1 cellular context compared by ENCODE assay signal in the genomic region with DNA sequence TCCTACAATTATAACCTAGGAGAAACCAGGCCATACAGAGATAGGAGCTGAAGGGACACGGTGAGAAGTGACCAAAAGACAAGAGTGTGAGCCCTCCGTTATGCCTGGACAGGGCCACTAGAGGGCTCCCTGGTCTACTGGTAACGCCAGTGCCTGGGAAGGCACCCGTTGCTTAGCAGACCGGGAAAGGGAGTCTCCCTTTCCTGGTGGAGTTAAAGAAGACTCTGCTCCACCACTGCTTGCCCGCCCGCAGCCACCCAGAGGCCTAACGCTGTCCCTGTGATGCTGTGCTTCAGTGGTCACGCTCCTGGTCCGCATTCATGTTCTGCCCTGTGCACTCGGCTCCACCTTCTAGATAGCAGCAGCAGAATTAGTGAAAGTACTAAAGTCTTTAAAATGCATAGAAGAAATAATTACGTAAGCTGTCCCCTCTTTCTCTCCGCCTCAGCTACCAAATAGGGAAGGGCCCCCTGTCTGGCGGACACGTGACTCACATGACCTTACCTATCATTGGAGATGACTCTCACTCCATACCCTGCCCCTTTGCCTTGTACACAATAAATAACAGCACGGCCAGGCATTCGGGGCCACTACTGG.
TF ChIP-seq lines count a peak whose summit lies in the region.

No MANE protein-coding gene starts in this region.

TF ChIP-seq in HepG2, 621 proteins besides CTCF, POLR2A, EP300 and RAD21 (continued from another document):
- TF ChIP-seq, protein P1, sequence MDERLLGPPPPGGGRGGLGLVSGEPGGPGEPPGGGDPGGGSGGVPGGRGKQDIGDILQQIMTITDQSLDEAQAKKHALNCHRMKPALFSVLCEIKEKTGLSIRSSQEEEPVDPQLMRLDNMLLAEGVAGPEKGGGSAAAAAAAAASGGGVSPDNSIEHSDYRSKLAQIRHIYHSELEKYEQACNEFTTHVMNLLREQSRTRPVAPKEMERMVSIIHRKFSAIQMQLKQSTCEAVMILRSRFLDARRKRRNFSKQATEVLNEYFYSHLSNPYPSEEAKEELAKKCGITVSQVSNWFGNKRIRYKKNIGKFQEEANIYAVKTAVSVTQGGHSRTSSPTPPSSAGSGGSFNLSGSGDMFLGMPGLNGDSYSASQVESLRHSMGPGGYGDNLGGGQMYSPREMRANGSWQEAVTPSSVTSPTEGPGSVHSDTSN (CRISPR knock-in tag; IDR thresholded peaks at IDR 0.05): no peak
- TF ChIP-seq PITX1 (CRISPR knock-in tag; IDR thresholded peaks at IDR 0.05) (no peak), FOXJ3 (CRISPR knock-in tag; IDR thresholded peaks at IDR 0.05; ENCODE audit: borderline replicate concordance) (no peak), ZNF883 (CRISPR knock-in tag; IDR thresholded peaks at IDR 0.05; ENCODE audit: not compliant biosample characterization) (no peak), GATAD1 (CRISPR knock-in tag; IDR thresholded peaks at IDR 0.05) (peak; percentile 37; the same call in 1 of the 2 replicates), ZFP41 (CRISPR knock-in tag; IDR thresholded peaks at IDR 0.05; ENCODE audit: borderline replicate concordance) (no peak), ZNF460 (CRISPR knock-in tag; IDR thresholded peaks at IDR 0.05; ENCODE audit: borderline replicate concordance) (no peak), ZZZ3 (CRISPR knock-in tag; IDR thresholded peaks at IDR 0.05; ENCODE audit: borderline replicate concordance) (no peak), CEBPG (CRISPR knock-in tag; IDR thresholded peaks at IDR 0.05) (no peak), ZFP62 (CRISPR knock-in tag; IDR thresholded peaks at IDR 0.05) (no peak)
- TF ChIP-seq, protein P2, sequence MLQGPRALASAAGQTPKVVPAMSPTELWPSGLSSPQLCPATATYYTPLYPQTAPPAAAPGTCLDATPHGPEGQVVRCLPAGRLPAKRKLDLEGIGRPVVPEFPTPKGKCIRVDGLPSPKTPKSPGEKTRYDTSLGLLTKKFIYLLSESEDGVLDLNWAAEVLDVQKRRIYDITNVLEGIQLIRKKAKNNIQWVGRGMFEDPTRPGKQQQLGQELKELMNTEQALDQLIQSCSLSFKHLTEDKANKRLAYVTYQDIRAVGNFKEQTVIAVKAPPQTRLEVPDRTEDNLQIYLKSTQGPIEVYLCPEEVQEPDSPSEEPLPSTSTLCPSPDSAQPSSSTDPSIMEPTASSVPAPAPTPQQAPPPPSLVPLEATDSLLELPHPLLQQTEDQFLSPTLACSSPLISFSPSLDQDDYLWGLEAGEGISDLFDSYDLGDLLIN (CRISPR knock-in tag; IDR thresholded peaks at IDR 0.05; ENCODE audit: borderline replicate concordance): no peak
- TF ChIP-seq, protein P3, sequence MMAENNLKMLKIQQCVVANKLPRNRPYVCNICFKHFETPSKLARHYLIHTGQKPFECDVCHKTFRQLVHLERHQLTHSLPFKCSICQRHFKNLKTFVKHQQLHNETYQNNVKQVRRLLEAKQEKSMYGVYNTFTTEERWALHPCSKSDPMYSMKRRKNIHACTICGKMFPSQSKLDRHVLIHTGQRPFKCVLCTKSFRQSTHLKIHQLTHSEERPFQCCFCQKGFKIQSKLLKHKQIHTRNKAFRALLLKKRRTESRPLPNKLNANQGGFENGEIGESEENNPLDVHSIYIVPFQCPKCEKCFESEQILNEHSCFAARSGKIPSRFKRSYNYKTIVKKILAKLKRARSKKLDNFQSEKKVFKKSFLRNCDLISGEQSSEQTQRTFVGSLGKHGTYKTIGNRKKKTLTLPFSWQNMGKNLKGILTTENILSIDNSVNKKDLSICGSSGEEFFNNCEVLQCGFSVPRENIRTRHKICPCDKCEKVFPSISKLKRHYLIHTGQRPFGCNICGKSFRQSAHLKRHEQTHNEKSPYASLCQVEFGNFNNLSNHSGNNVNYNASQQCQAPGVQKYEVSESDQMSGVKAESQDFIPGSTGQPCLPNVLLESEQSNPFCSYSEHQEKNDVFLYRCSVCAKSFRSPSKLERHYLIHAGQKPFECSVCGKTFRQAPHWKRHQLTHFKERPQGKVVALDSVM (CRISPR knock-in tag; IDR thresholded peaks at IDR 0.05): 0 out of 2 replicates have a peak, but pooled peaks have one; percentile 17
- TF ChIP-seq, protein P4, sequence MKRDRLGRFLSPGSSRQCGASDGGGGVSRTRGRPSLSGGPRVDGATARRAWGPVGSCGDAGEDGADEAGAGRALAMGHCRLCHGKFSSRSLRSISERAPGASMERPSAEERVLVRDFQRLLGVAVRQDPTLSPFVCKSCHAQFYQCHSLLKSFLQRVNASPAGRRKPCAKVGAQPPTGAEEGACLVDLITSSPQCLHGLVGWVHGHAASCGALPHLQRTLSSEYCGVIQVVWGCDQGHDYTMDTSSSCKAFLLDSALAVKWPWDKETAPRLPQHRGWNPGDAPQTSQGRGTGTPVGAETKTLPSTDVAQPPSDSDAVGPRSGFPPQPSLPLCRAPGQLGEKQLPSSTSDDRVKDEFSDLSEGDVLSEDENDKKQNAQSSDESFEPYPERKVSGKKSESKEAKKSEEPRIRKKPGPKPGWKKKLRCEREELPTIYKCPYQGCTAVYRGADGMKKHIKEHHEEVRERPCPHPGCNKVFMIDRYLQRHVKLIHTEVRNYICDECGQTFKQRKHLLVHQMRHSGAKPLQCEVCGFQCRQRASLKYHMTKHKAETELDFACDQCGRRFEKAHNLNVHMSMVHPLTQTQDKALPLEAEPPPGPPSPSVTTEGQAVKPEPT (CRISPR knock-in tag; IDR thresholded peaks at IDR 0.05; ENCODE audit: low read depth): no peak
